In the genomic region with DNA sequence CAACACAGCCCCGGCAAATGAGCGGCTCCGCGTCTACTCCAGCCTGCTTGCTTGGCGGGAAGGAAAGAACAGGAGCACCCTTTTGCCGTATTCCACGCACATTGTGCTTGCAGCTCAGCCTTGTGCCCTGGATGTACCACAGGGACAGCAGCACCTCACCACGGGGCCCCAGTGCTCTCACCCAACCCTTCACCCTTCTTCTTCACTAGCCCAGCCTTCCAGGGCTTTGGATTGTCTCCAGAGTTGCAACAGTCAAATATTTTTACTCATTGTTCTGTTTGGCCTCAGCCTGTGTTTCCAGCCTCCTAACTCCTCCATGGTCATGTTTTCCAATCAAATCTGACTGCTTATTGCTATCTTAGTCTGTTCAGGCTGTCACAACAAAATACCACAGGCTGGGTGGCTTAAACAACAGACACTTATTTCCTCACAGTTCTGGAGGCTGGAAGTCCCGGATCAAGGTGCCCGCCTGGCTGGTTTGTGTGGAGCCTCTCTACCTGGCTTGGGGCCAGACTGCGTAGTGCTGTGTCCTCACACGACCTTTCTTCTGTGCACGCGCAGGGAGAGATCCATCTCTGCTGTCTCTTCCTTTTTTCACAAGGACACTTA, we compare ENCODE assay signal across 9 cellular contexts.
DNase-seq lines count a peak whose midpoint lies in the region; ATAC-seq, FAIRE-seq and TF ChIP-seq lines count a peak whose summit lies in the region.
"Had no signal": no experiment of that assay in that cellular context is flagged by ENCODE, and none has a peak within 500 bp of the region (broad histone marks: within the 10 kb centered on the region; RNA-seq: fewer than 3 reads in every experiment).

No MANE protein-coding gene starts in this region.

- no peak overlapping the region for H3K4me3 ChIP-seq in BJ (ENCODE audit: low read depth, low read length)
- H3K4me3 ChIP-seq in breast epithelium, result no peak overlapping the region
- H3K4me3 ChIP-seq in lung, result no peak overlapping the region

- POLR2A ChIA-PET in BJ (lab: Charles Lee), result no interaction called here
- POLR2A ChIA-PET in activated CD4-positive, alpha-beta T cell treated with anti-CD3 and anti-CD28 coated beads, Interleukin-2, amount 10 ng/mL, durations not matched to agents 7 days and 5 days (lab: Charles Lee), result no interaction called here

- H3K27ac ChIP-seq in breast epithelium (peak overlapping the region in 1 of 2 donors; percentile 28), lung (ENCODE audit: low read depth in 1 of 2, low read length in 1 of 2) (peak overlapping the region in 1 of 2 donors; percentile 18)
- H3K27ac ChIP-seq: KMS-11 had no signal

- peaks cover 16% of the 10 kb centered on the region for H3K27me3 Mint-ChIP-seq in activated CD4-positive, alpha-beta T cell treated with anti-CD3 and anti-CD28 coated beads, Interleukin-2, amount 10 ng/mL, durations not matched to agents 7 days and 5 days

- TF ChIP-seq CTCF in BJ (IDR thresholded peaks at IDR 0.05; ENCODE audit: insufficient read depth, low read depth, low read length) (no peak), breast epithelium (IDR thresholded peaks at IDR 0.05) (no peak), lung (IDR thresholded peaks at IDR 0.05; ENCODE audit: control extremely low read depth, extremely low read depth) (no peak)

- no peak for TF ChIP-seq POLR2A in breast epithelium (IDR thresholded peaks at IDR 0.05)

- no peaks in the 10 kb centered on the region for H3K36me3 Mint-ChIP-seq in activated CD4-positive, alpha-beta T cell treated with anti-CD3 and anti-CD28 coated beads, Interleukin-2, amount 10 ng/mL, durations not matched to agents 7 days and 5 days (ENCODE audit: low read depth)

- intact Hi-C loops in breast epithelium (cut with DNase I; ENCODE audit: low total_unique reads), result no loop called here

- peak; percentile 46 for DNase-seq in BJ (ENCODE audit: low read depth)
- DNase-seq in NCI-H2107 (lab: John Stamatoyannopoulos, UW), result peak; percentile 71
- DNase-seq in breast epithelium (ENCODE audit: low spot score in 2 of 2), result peak; percentile 71 to 82
- DNase-seq in lung (ENCODE audit: low spot score), result peak; percentile 65
- DNase-seq in activated CD4-positive, alpha-beta T cell treated with anti-CD3 and anti-CD28 coated beads, Interleukin-2, amount 10 ng/mL, durations not matched to agents 7 days and 5 days, result no peak
- DNase-seq in SKM-1 treated with dmso at 0.1 percent for 144 hours (lab: John Stamatoyannopoulos, UW; ENCODE audit: unreplicated experiment), result no peak
- no peak for DNase-seq in HTR-8/SVneo (ENCODE audit: insufficient read length, low spot score)

- no peak overlapping the region for H3K27ac Mint-ChIP-seq in activated CD4-positive, alpha-beta T cell treated with anti-CD3 and anti-CD28 coated beads, Interleukin-2, amount 10 ng/mL, durations not matched to agents 7 days and 5 days

- no peaks in the 10 kb centered on the region for H3K4me1 Mint-ChIP-seq in activated CD4-positive, alpha-beta T cell treated with anti-CD3 and anti-CD28 coated beads, Interleukin-2, amount 10 ng/mL, durations not matched to agents 7 days and 5 days

- H3K9me3 Mint-ChIP-seq in activated CD4-positive, alpha-beta T cell treated with anti-CD3 and anti-CD28 coated beads, Interleukin-2, amount 10 ng/mL, durations not matched to agents 7 days and 5 days, result no peaks in the 10 kb centered on the region

- CTCF ChIA-PET in BJ (lab: Yijun Ruan, JAX), result no interaction called here
- CTCF ChIA-PET in activated CD4-positive, alpha-beta T cell treated with anti-CD3 and anti-CD28 coated beads, Interleukin-2, amount 10 ng/mL, durations not matched to agents 7 days and 5 days (lab: Charles Lee), result no interaction called here

- no peaks in the 10 kb centered on the region for H3K9me3 ChIP-seq in breast epithelium
- no peaks in the 10 kb centered on the region for H3K9me3 ChIP-seq in lung (ENCODE audit: control insufficient read depth in 2 of 2, insufficient read depth in 1 of 2, low read length in 1 of 2)

- H3K4me1 ChIP-seq in breast epithelium (peaks cover 0 to 6% of the 10 kb centered on the region in 2 donors), lung (ENCODE audit: control insufficient read depth in 2 of 2, insufficient read depth in 2 of 2, low read length in 2 of 2) (peaks cover 0 to 9% of the 10 kb centered on the region in 2 donors)

- H3K4me3 Mint-ChIP-seq in activated CD4-positive, alpha-beta T cell treated with anti-CD3 and anti-CD28 coated beads, Interleukin-2, amount 10 ng/mL, durations not matched to agents 7 days and 5 days, result no peak overlapping the region

- no peak for FAIRE-seq in HTR-8/SVneo (lab: Jason Lieb, UNC)

- H3K36me3 ChIP-seq in BJ (ENCODE audit: control insufficient read depth, insufficient read depth, low read length) (no peaks in the 10 kb centered on the region), breast epithelium (no peaks in the 10 kb centered on the region), lung (ENCODE audit: control insufficient read depth in 2 of 2, insufficient read depth in 2 of 2, low read length in 2 of 2) (no peaks in the 10 kb centered on the region)

- no peak for ATAC-seq in lung (ENCODE audit: insufficient read depth, low FRiP score)
- no peak for ATAC-seq in HG03469 (IDR thresholded peaks at IDR 0.05; ENCODE audit: unreplicated experiment)

- WGBS in lung, 2 donors, result 48 to 63% methylated on average over 14 of the region's 14 CpGs

- H3K27me3 ChIP-seq in BJ (ENCODE audit: control insufficient read depth, insufficient read depth, low read length), result no peaks in the 10 kb centered on the region
- no peaks in the 10 kb centered on the region for H3K27me3 ChIP-seq in breast epithelium
- H3K27me3 ChIP-seq in lung (ENCODE audit: control insufficient read depth, insufficient read depth), result no peaks in the 10 kb centered on the region

Comparison
In these comparisons a context has a peak if more than half of its experiments do, and no peak if none do; other contexts are left out.
1. DNase-seq: peak in BJ (single experiment), NCI-H2107 (single experiment), breast epithelium (2 of 2) and lung (single experiment); none in activated CD4-positive, alpha-beta T cell treated with anti-CD3 and anti-CD28 coated beads, Interleukin-2, amount 10 ng/mL, durations not matched to agents 7 days and 5 days (single experiment), SKM-1 treated with dmso at 0.1 percent for 144 hours (single experiment) and HTR-8/SVneo (single experiment).